Comparison of ENCODE assay signal across 20 cellular contexts in the genomic region with DNA sequence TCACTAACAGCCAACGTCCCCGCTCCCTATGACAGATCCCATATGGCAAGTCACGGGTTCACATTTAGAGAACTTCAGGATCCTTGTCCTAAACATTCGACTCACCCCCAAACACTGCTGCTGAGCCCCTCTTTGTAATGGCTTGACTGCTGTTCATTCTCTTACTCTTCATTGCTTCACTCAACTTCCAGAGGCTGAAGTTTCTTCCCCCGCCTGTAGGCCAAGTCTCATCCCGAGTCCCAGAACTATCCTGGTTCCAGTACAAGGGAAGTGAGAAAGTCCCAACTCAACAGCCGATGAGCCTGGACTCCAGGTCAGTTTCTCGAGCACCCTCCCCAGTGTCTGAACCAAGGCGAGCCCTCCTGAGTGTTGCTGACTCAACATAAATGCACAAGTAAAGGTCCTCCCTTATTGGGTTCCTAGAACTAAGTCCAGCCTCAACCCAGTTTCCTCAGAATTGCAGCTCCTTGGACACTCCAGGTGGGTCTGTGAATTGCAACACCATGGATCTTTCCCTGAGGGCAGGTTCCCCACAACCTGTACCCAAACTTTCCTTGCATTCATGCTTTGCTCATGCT.
A peak's percentile ranks its signal among the peaks of the same experiment; 100 is the strongest.
DNase-seq lines count a peak whose midpoint lies in the region; ATAC-seq, FAIRE-seq and TF ChIP-seq lines count a peak whose summit lies in the region.
"Had no signal": no experiment of that assay in that cellular context is flagged by ENCODE, and none has a peak within 500 bp of the region (broad histone marks: within the 10 kb centered on the region; RNA-seq: fewer than 3 reads in every experiment).

No MANE protein-coding gene starts in this region.

- H3K9ac ChIP-seq in SK-N-MC (ENCODE audit: insufficient read length) (no peak overlapping the region), neuronal stem cell (ENCODE audit: low read depth, low read length, poor library complexity) (no peak overlapping the region)

- no peak for TF ChIP-seq CTCF in A549 (IDR thresholded peaks at IDR 0.05)
- no peak for TF ChIP-seq CTCF in esophagus muscularis mucosa (IDR thresholded peaks at IDR 0.05)

- no peak for DNase-seq in A549 (ENCODE audit: low read depth in 1 of 2, low spot score in 1 of 2)
- DNase-seq in SK-N-MC (ENCODE audit: low read depth, low spot score): no peak
- DNase-seq in esophagus muscularis mucosa (ENCODE audit: extremely low spot score): peak; percentile 62
- no peak for DNase-seq in neuronal stem cell (ENCODE audit: low spot score)
- DNase-seq in MV-4-11 (lab: John Stamatoyannopoulos, UW): no peak
- DNase-seq in NCI-H748 treated with DMSO at 0.1 percent for 48 hours (lab: John Stamatoyannopoulos, UW): no peak
- no peak for DNase-seq in stimulated activated naive CD8-positive, alpha-beta T cell treated with anti-CD3 and anti-CD28 coated beads, Interleukin-15, Interleukin-2, amounts not matched to agents 100 U/mL and 50 U/mL, for 24 hours
- DNase-seq: 8988T; C1 segment of cervical spinal cord; Calu3; CD4-positive, alpha-beta memory T cell; COR-L47; DMS53; DMS79 treated with DMSO at 0.1 percent for 48 hours; GF-D8; GOT3; H7; HCEC 1CT had no signal

- H3K18ac ChIP-seq in neuronal stem cell (ENCODE audit: low read length): no peak overlapping the region

- peak overlapping the region; percentile 65 for H4K8ac ChIP-seq in neuronal stem cell (ENCODE audit: low read depth, low read length)

- TF ChIP-seq RAD21 in A549 (conservative IDR thresholded peaks at IDR 0.05 in 1 of 2, IDR thresholded peaks at IDR 0.05 in 1 of 2): no peak

- no peak overlapping the region for H2AFZ ChIP-seq in neuronal stem cell (ENCODE audit: low read length)

- no peaks in the 10 kb centered on the region for H3K36me3 ChIP-seq in SK-N-MC (ENCODE audit: insufficient read depth, low read length)
- H3K36me3 ChIP-seq in esophagus muscularis mucosa: no peaks in the 10 kb centered on the region
- H3K36me3 ChIP-seq in neuronal stem cell (replicated peaks in 1 of 2; ENCODE audit: control insufficient read depth in 2 of 2, insufficient read depth in 2 of 2, low read length in 2 of 2): no peaks in the 10 kb centered on the region

- no peak overlapping the region for H3K23ac ChIP-seq in neuronal stem cell (ENCODE audit: low read depth, low read length, poor library complexity)

- no peak for FAIRE-seq in A549 (lab: Jason Lieb, UNC)
- FAIRE-seq: GM12891, GM18507 had no signal

- TF ChIP-seq POLR2A in A549 (IDR thresholded peaks at IDR 0.05; ENCODE audit: low read length) (no peak), esophagus muscularis mucosa (IDR thresholded peaks at IDR 0.05; ENCODE audit: low read depth) (no peak)

- H2BK120ac ChIP-seq in neuronal stem cell (ENCODE audit: low read depth, low read length): no peak overlapping the region

- H3K4me2 ChIP-seq in A549 (no peak overlapping the region), neuronal stem cell (ENCODE audit: insufficient read depth, low read length, poor library complexity, severe bottlenecking) (no peak overlapping the region)

- POLR2A ChIA-PET in A549 (lab: Yijun Ruan, JAX): no interaction called here

- H2BK12ac ChIP-seq in neuronal stem cell (ENCODE audit: low read length): no peak overlapping the region

- H2BK15ac ChIP-seq in neuronal stem cell (ENCODE audit: low read length): no peak overlapping the region

- WGBS in A549 (ENCODE audit: missing lambda C conversion rate): 42% methylated on average over 9 of the region's 9 CpGs
- WGBS in esophagus muscularis mucosa: 75% methylated on average over 9 of the region's 9 CpGs
- no CpG with 5 or more reads among the region's 9 CpGs for WGBS in neuronal stem cell (ENCODE audit: extremely low coverage in 2 of 2, insufficient read length in 2 of 2, insufficient replicate concordance in 1 of 2), 2 donors

- no peaks in the 10 kb centered on the region for H3K79me1 ChIP-seq in neuronal stem cell (ENCODE audit: low read depth, low read length)

- H2AK5ac ChIP-seq in neuronal stem cell (ENCODE audit: low read depth, low read length): peak overlapping the region; percentile 5

- CTCF ChIA-PET in A549 (lab: Yijun Ruan, JAX): no interaction called here

- no peak for ATAC-seq in A549
- no peak for ATAC-seq in stimulated activated naive CD8-positive, alpha-beta T cell treated with anti-CD3 and anti-CD28 coated beads, Interleukin-15, Interleukin-2, amounts not matched to agents 100 U/mL and 50 U/mL, for 24 hours

- no peak overlapping the region for H3K4me3 ChIP-seq in A549
- H3K4me3 ChIP-seq in SK-N-MC: no peak overlapping the region
- no peak overlapping the region for H3K4me3 ChIP-seq in esophagus muscularis mucosa
- no peak overlapping the region for H3K4me3 ChIP-seq in neuronal stem cell (ENCODE audit: low read length in 2 of 2)

- no peak for TF ChIP-seq EP300 in A549 (IDR thresholded peaks at IDR 0.05)
- TF ChIP-seq EP300 in esophagus muscularis mucosa (IDR thresholded peaks at IDR 0.05): no peak

- no peak overlapping the region for H2BK5ac ChIP-seq in neuronal stem cell (ENCODE audit: low read length)

- H3K9me3 ChIP-seq in A549: no peaks in the 10 kb centered on the region
- no peaks in the 10 kb centered on the region for H3K9me3 ChIP-seq in SK-N-MC (ENCODE audit: low read depth, low read length)
- H3K9me3 ChIP-seq in esophagus muscularis mucosa: no peaks in the 10 kb centered on the region
- peaks cover 0 to 4% of the 10 kb centered on the region in 2 donors for H3K9me3 ChIP-seq in neuronal stem cell (replicated peaks in 1 of 2; ENCODE audit: control insufficient read depth in 2 of 2, insufficient read depth in 1 of 2, low read depth in 1 of 2, low read length in 2 of 2)

- intact Hi-C loops in esophagus muscularis mucosa (cut with DNase I): no loop called here

- H3K27me3 ChIP-seq in esophagus muscularis mucosa: peaks cover 0 to 7% (median 0%) of the 10 kb centered on the region in 4 donors
- H3K27me3 ChIP-seq in neuronal stem cell (ENCODE audit: control insufficient read depth in 3 of 3, insufficient read depth in 3 of 3, low read depth in 1 of 3, low read length in 3 of 3): no peaks in the 10 kb centered on the region

- H3K27ac ChIP-seq in A549: no peak overlapping the region
- H3K27ac ChIP-seq in SK-N-MC: peak overlapping the region; percentile 36
- H3K27ac ChIP-seq in esophagus muscularis mucosa (replicated peaks in 1 of 4): no peak overlapping the region
- no peak overlapping the region for H3K27ac ChIP-seq in neuronal stem cell (replicated peaks; ENCODE audit: low read length)

- no peak overlapping the region for H3K4ac ChIP-seq in neuronal stem cell (ENCODE audit: low read length)

- H3K4me1 ChIP-seq in A549: no peaks in the 10 kb centered on the region
- H3K4me1 ChIP-seq in esophagus muscularis mucosa: no peaks in the 10 kb centered on the region
- no peaks in the 10 kb centered on the region for H3K4me1 ChIP-seq in neuronal stem cell (ENCODE audit: control insufficient read depth in 2 of 2, insufficient read depth in 1 of 2, low read depth in 1 of 2, low read length in 2 of 2)

- no peak overlapping the region for H3K14ac ChIP-seq in neuronal stem cell (ENCODE audit: low read length)

- no peak overlapping the region for H4K91ac ChIP-seq in neuronal stem cell (ENCODE audit: low read depth, low read length, poor library complexity)

TF ChIP-seq in A549, 52 proteins besides CTCF, POLR2A, EP300 and RAD21:
- TF ChIP-seq MAFK (IDR thresholded peaks at IDR 0.05; ENCODE audit: partially characterized antibody) (peak; percentile 69), FOSL2 (IDR thresholded peaks at IDR 0.05) (no peak), FOSL2 (CRISPR knock-in tag; IDR thresholded peaks at IDR 0.05) (no peak), RFX5 (IDR thresholded peaks at IDR 0.05) (no peak)
